In the genomic region with DNA sequence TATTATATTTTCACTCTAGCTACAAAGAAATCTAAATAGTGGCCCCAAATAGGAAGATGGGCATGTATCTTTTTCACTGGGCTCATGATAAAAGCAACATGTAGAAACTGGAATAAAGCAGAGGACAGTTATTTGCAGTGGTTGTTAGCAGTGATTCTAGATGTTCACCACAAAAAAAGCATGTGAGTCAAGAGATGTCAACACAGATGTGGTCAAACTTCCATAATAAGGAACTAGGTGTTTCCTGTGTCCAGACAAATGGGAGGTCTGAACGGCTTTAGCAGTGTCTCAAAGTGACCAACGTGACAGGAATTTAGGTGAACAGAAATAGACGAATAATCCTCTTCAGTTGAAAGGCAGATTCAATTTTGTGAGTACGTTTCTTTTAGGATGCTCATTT, we compare ENCODE assay signal across 15 cellular contexts.
A peak's percentile ranks its signal among the peaks of the same experiment; 100 is the strongest.
DNase-seq lines count a peak whose midpoint lies in the region; ATAC-seq, FAIRE-seq and TF ChIP-seq lines count a peak whose summit lies in the region.
"Had no signal": no experiment of that assay in that cellular context is flagged by ENCODE, and none has a peak within 500 bp of the region (broad histone marks: within the 10 kb centered on the region; RNA-seq: fewer than 3 reads in every experiment).

No MANE protein-coding gene starts in this region.

- H3K4me3 ChIP-seq in GM23338, result no peak overlapping the region
- no peak overlapping the region for H3K4me3 ChIP-seq in HepG2 (replicated peaks in 1 of 3; ENCODE audit: insufficient read depth in 1 of 3, low read depth in 2 of 3, low read length in 3 of 3)

- H3K27ac ChIP-seq in GM23338 (ENCODE audit: low read depth), result no peak overlapping the region
- no peak overlapping the region for H3K27ac ChIP-seq in HepG2 (ENCODE audit: extremely low read length, insufficient read depth, low read length)
- H3K27ac ChIP-seq: HL-60 had no signal

- TF ChIP-seq CTCF in GM23338 (conservative IDR thresholded peaks at IDR 0.05; ENCODE audit: low read depth in 2 of 2) (no peak), HepG2 (CRISPR knock-in tag; IDR thresholded peaks at IDR 0.05) (no peak)

- H3F3A ChIP-seq in GM23338 (replicated peaks; ENCODE audit: low read depth), result no peaks in the 10 kb centered on the region

- BruUV-seq in HepG2 (replicated peaks; lab: Mats Ljungman, UMichigan), result no TSS peak

- 80% methylated on average over 4 of the region's 4 CpGs for WGBS in HepG2 (ENCODE audit: low lambda C conversion rate)

- no peaks in the 10 kb centered on the region for H3K79me2 ChIP-seq in GM23338 (replicated peaks; ENCODE audit: insufficient read depth)
- H3K79me2 ChIP-seq in HepG2 (ENCODE audit: insufficient read depth, low read length), result no peaks in the 10 kb centered on the region

- peak; percentile 59 for DNase-seq in Ammon's horn (ENCODE audit: low spot score)
- no peak for DNase-seq in GM23338 (ENCODE audit: low spot score)
- DNase-seq in activated CD8-positive, alpha-beta T cell treated with anti-CD3 and anti-CD28 coated beads, Interleukin-2, amount 10 ng/mL, durations not matched to agents 7 days and 5 days, result no peak
- peak; percentile 16 for DNase-seq in HepG2 (ENCODE audit: low spot score)
- no peak for DNase-seq in NOMO-1 (lab: John Stamatoyannopoulos, UW; ENCODE audit: unreplicated experiment in 2 of 2)
- no peak for DNase-seq in stimulated activated CD4-positive, alpha-beta T cell treated with anti-CD3 and anti-CD28 coated beads, Interleukin-4, amount 100 ng/mL, for 4 hours
- no peak for DNase-seq in COLO668 (lab: John Stamatoyannopoulos, UW; ENCODE audit: unreplicated experiment)
- DNase-seq: C1 segment of cervical spinal cord; cerebellar nuclear complex; erythroblast; NCI-H1092; retina; stimulated activated CD4-positive, alpha-beta T cell treated with anti-CD3 and anti-CD28 coated beads, Interleukin-4, amount 100 ng/mL, for 24 hours had no signal

- intact Hi-C loops in HepG2 (cut with micrococcal nuclease; ENCODE audit: unreplicated experiment), result no loop called here

- no peaks in the 10 kb centered on the region for H3K36me3 ChIP-seq in GM23338 (ENCODE audit: insufficient read depth)
- H3K36me3 ChIP-seq in HepG2 (replicated peaks in 1 of 2; ENCODE audit: control insufficient read depth in 1 of 2, insufficient read depth in 2 of 2, low read length in 2 of 2), result peaks cover 2 to 8% of the 10 kb centered on the region in 2 experiments

- H3K27me3 Mint-ChIP-seq in GM23338 (ENCODE audit: insufficient read depth, low read depth, poor library complexity), result no peaks in the 10 kb centered on the region
- no peaks in the 10 kb centered on the region for H3K27me3 Mint-ChIP-seq in activated CD8-positive, alpha-beta T cell treated with anti-CD3 and anti-CD28 coated beads, Interleukin-2, amount 10 ng/mL, durations not matched to agents 7 days and 5 days (ENCODE audit: low read depth)

- in situ Hi-C loops in HepG2 (cut with HindIII; ENCODE audit: extremely low pct_ligation_motif_present, low pct_unique_long_range_greater_than_20kb), result no loop called here

- POLR2A ChIA-PET in activated CD8-positive, alpha-beta T cell treated with anti-CD3 and anti-CD28 coated beads, Interleukin-2, amount 10 ng/mL, durations not matched to agents 7 days and 5 days (lab: Charles Lee), result no interaction called here
- POLR2A ChIA-PET in HepG2 (lab: Yijun Ruan, JAX), result no interaction called here

- no peak overlapping the region for H3K9ac ChIP-seq in HepG2 (ENCODE audit: insufficient read depth, low read depth, low read length)

- peak overlapping the region; percentile 53; the same call in 1 of the 2 replicates for H3K27ac Mint-ChIP-seq in GM23338
- peak overlapping the region; percentile 44 for H3K27ac Mint-ChIP-seq in activated CD8-positive, alpha-beta T cell treated with anti-CD3 and anti-CD28 coated beads, Interleukin-2, amount 10 ng/mL, durations not matched to agents 7 days and 5 days

- peaks cover 9% of the 10 kb centered on the region for H3K4me1 Mint-ChIP-seq in GM23338
- H3K4me1 Mint-ChIP-seq in activated CD8-positive, alpha-beta T cell treated with anti-CD3 and anti-CD28 coated beads, Interleukin-2, amount 10 ng/mL, durations not matched to agents 7 days and 5 days (ENCODE audit: low read depth), result peaks cover 61% of the 10 kb centered on the region

- H3K9me3 Mint-ChIP-seq in GM23338, result no peaks in the 10 kb centered on the region
- no peaks in the 10 kb centered on the region for H3K9me3 Mint-ChIP-seq in activated CD8-positive, alpha-beta T cell treated with anti-CD3 and anti-CD28 coated beads, Interleukin-2, amount 10 ng/mL, durations not matched to agents 7 days and 5 days (ENCODE audit: insufficient read depth)

- H3K4me1 ChIP-seq in GM23338 (ENCODE audit: insufficient read depth), result peaks cover 4% of the 10 kb centered on the region; the same call in 1 of the 2 replicates
- peaks cover 10% of the 10 kb centered on the region for H3K4me1 ChIP-seq in HepG2 (ENCODE audit: insufficient read depth, low read length)

- TF ChIP-seq EP300 in HepG2 (IDR thresholded peaks at IDR 0.05; ENCODE audit: low read depth in 2 of 2, low read length in 2 of 2) (no peak), HepG2 (CRISPR knock-in tag; IDR thresholded peaks at IDR 0.05; ENCODE audit: borderline replicate concordance) (no peak)

- no peaks in the 10 kb centered on the region; the same call in 1 of the 2 replicates for H4K20me1 ChIP-seq in GM23338 (replicated peaks; ENCODE audit: insufficient read depth)
- no peaks in the 10 kb centered on the region for H4K20me1 ChIP-seq in HepG2 (ENCODE audit: insufficient read depth, low read length)

- FAIRE-seq in HepG2 (lab: Jason Lieb, UNC), result no peak

- no peak for TF ChIP-seq RAD21 in HepG2 (CRISPR knock-in tag; IDR thresholded peaks at IDR 0.05)

- H2AFZ ChIP-seq in GM23338 (no peak overlapping the region), HepG2 (ENCODE audit: low read length) (no peak overlapping the region)

- H3K9me2 ChIP-seq in GM23338 (ENCODE audit: insufficient read depth), result no peaks in the 10 kb centered on the region

- H3K27me3 ChIP-seq in GM23338 (ENCODE audit: insufficient read depth) (no peaks in the 10 kb centered on the region), HepG2 (ENCODE audit: control insufficient read depth in 1 of 2, insufficient read depth in 2 of 2, low read length in 2 of 2) (no peaks in the 10 kb centered on the region)

- no peak overlapping the region for H3K4me3 Mint-ChIP-seq in GM23338
- no peak overlapping the region for H3K4me3 Mint-ChIP-seq in activated CD8-positive, alpha-beta T cell treated with anti-CD3 and anti-CD28 coated beads, Interleukin-2, amount 10 ng/mL, durations not matched to agents 7 days and 5 days

- CTCF ChIA-PET in activated CD8-positive, alpha-beta T cell treated with anti-CD3 and anti-CD28 coated beads, Interleukin-2, amount 10 ng/mL, durations not matched to agents 7 days and 5 days (lab: Charles Lee), result interaction anchor here (1.1 to 2.8 kb wide), 2 partner anchors 8 to 39 kb away, joined by 3 to 11 read pairs; no protein-coding TSS in a partner anchor
- CTCF ChIA-PET in HepG2 (lab: Yijun Ruan, JAX; ENCODE audit: low intra/inter-chr PET ratio, low total read pairs), result no interaction called here

- H3K4me2 ChIP-seq in GM23338 (no peak overlapping the region), HepG2 (ENCODE audit: low read depth, low read length) (no peak overlapping the region)

- ATAC-seq in GM23338 (no peak), HepG2 (no peak), HG03139 (IDR thresholded peaks at IDR 0.05; ENCODE audit: unreplicated experiment) (no peak)
- ATAC-seq in activated CD8-positive, alpha-beta T cell treated with anti-CD3 and anti-CD28 coated beads, Interleukin-2, amount 10 ng/mL, durations not matched to agents 7 days and 5 days, result no peak

- TF ChIP-seq POLR2A in HepG2 (IDR thresholded peaks at IDR 0.05; ENCODE audit: insufficient read depth in 1 of 2, low read depth in 2 of 2, low read length in 2 of 2), result no peak

- H3K36me3 Mint-ChIP-seq in GM23338 (ENCODE audit: low read depth), result peaks cover 3% of the 10 kb centered on the region; the same call in 1 of the 3 replicates
- H3K36me3 Mint-ChIP-seq in activated CD8-positive, alpha-beta T cell treated with anti-CD3 and anti-CD28 coated beads, Interleukin-2, amount 10 ng/mL, durations not matched to agents 7 days and 5 days (ENCODE audit: low read depth), result peaks cover 10% of the 10 kb centered on the region

- H3K9me3 ChIP-seq in HepG2 (ENCODE audit: low read length), result no peaks in the 10 kb centered on the region

TF ChIP-seq in GM23338, 12 proteins besides CTCF, POLR2A, EP300 and RAD21 (continues in another document):
- no peak for TF ChIP-seq ZNF114 (CRISPR knock-in tag; IDR thresholded peaks at IDR 0.05)
- no peak for TF ChIP-seq POLR2AphosphoS5 (IDR thresholded peaks at IDR 0.05; ENCODE audit: low read depth)
- no peak for TF ChIP-seq STAT1 (IDR thresholded peaks at IDR 0.05; ENCODE audit: unreplicated experiment)

TF ChIP-seq in HepG2, 621 proteins besides CTCF, POLR2A, EP300 and RAD21:
- TF ChIP-seq, protein P1, sequence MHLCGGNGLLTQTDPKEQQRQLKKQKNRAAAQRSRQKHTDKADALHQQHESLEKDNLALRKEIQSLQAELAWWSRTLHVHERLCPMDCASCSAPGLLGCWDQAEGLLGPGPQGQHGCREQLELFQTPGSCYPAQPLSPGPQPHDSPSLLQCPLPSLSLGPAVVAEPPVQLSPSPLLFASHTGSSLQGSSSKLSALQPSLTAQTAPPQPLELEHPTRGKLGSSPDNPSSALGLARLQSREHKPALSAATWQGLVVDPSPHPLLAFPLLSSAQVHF (CRISPR knock-in tag; IDR thresholded peaks at IDR 0.05), result no peak
- no peak for TF ChIP-seq MAFK (conservative IDR thresholded peaks at IDR 0.05 in 1 of 2, IDR thresholded peaks at IDR 0.05 in 1 of 2; ENCODE audit: low read length in 2 of 2)
- no peak for TF ChIP-seq FOXO1 (CRISPR knock-in tag; IDR thresholded peaks at IDR 0.05)
- no peak for TF ChIP-seq ZEB1 (IDR thresholded peaks at IDR 0.05; ENCODE audit: insufficient replicate concordance, low read depth)
- no peak for TF ChIP-seq ZZZ3 (CRISPR knock-in tag; IDR thresholded peaks at IDR 0.05; ENCODE audit: borderline replicate concordance)

Comparison
In these comparisons a context has a peak if more than half of its experiments do, and no peak if none do; other contexts are left out.
1. DNase-seq: peak in Ammon's horn (single experiment) and HepG2 (single experiment); none in GM23338 (single experiment), activated CD8-positive, alpha-beta T cell treated with anti-CD3 and anti-CD28 coated beads, Interleukin-2, amount 10 ng/mL, durations not matched to agents 7 days and 5 days (single experiment), NOMO-1 (0 of 2), stimulated activated CD4-positive, alpha-beta T cell treated with anti-CD3 and anti-CD28 coated beads, Interleukin-4, amount 100 ng/mL, for 4 hours (0 of 2) and COLO668 (single experiment).